ENCODE assay signal across 22 cellular contexts in the genomic region with DNA sequence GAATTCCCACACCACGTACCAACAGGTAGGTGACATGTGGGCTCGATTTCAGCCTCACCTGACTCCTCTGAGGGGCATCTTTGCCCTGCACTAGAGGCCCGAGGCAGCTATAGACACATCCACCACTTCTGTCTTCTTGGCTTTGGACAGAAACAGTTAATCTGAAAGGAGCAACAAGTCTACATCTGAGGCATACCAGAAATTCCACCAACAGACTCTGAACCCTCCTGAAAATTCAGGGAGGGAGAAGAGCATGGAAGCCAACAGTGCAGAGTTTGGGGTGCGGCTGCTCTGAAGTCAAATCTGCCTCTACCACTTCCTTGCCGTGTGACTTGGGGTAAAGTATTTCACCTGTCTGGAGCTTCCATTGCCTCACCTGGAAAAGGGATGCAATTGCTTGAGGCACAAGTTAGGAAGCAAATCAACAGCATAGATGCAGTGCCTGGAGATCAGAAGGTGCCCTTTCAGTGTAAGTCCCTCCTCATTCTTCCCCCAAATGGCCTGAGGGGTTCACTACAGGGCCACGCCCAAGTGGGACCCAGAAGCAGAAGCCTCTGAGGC.
"Had no signal": no experiment of that assay in that cellular context is flagged by ENCODE, and none has a peak within 500 bp of the region (broad histone marks: within the 10 kb centered on the region; RNA-seq: fewer than 3 reads in every experiment).

No MANE protein-coding gene starts in this region.

- H3K4me3 Mint-ChIP-seq: activated CD4-positive, alpha-beta T cell treated with anti-CD3 and anti-CD28 coated beads, Interleukin-2, amount 10 ng/mL, durations not matched to agents 24 days and 14 days; activated naive CD4-positive, alpha-beta T cell treated with anti-CD3 and anti-CD28 coated beads for 36 hours; activated naive CD8-positive, alpha-beta T cell; activated T-helper 17 cell treated with anti-CD3 and anti-CD28 coated beads, Interleukin-2, amount 50 U/mL, for 72 hours; central memory CD8-positive, alpha-beta T cell; T-helper 1 cell treated with Interleukin-12 subunit alpha and Interleukin-12 subunit beta and Interleukin-4 antibody, amounts not matched to agents 30 μg/mL and 1 μg/mL, for 36 hours; WTC11 had no signal

- ATAC-seq: activated T-helper 17 cell treated with anti-CD3 and anti-CD28 coated beads, Interleukin-2, amount 50 U/mL, for 72 hours had no signal

- DNase-seq: activated CD4-positive, alpha-beta T cell treated with anti-CD3 and anti-CD28 coated beads, Interleukin-2, amount 10 ng/mL, durations not matched to agents 24 days and 14 days; activated CD4-positive, alpha-beta T cell treated with anti-CD3 and anti-CD28 coated beads, Interleukin-2, amount 50 U/mL, for 48 hours; activated CD4-positive, CD25-positive, alpha-beta regulatory T cell treated with anti-CD3 and anti-CD28 coated beads, Interleukin-2, amount 50 U/mL, for 72 hours; activated gamma-delta T cell; activated naive CD4-positive, alpha-beta T cell treated with anti-CD3 and anti-CD28 coated beads for 36 hours; activated T-cell treated with anti-CD3 and anti-CD28 coated beads for 4 hours; activated T-cell treated with anti-CD3 and anti-CD28 coated beads, Interleukin-2, amount 50 U/mL, for 48 hours; amygdala; Kasumi-1; KBM-7; NCI-H187 treated with DMSO at 0.1 percent for 48 hours; NCI-H2081 treated with DMSO at 0.1 percent for 48 hours; NCI-H510A; NCI-H526 treated with DMSO at 0.1 percent for 48 hours; NCI-H82; OCI-M1; SHP77 treated with DMSO at 0.1 percent for 48 hours had no signal

- H3K9me3 Mint-ChIP-seq: activated T-helper 17 cell treated with anti-CD3 and anti-CD28 coated beads, Interleukin-2, amount 50 U/mL, for 72 hours had no signal

- H3K27me3 Mint-ChIP-seq: activated CD4-positive, alpha-beta T cell treated with anti-CD3 and anti-CD28 coated beads, Interleukin-2, amount 10 ng/mL, durations not matched to agents 24 days and 14 days; activated naive CD8-positive, alpha-beta T cell; activated T-helper 17 cell treated with anti-CD3 and anti-CD28 coated beads, Interleukin-2, amount 50 U/mL, for 72 hours; central memory CD8-positive, alpha-beta T cell had no signal

- H3K27ac Mint-ChIP-seq: activated CD4-positive, alpha-beta T cell treated with anti-CD3 and anti-CD28 coated beads, Interleukin-2, amount 10 ng/mL, durations not matched to agents 24 days and 14 days; activated naive CD4-positive, alpha-beta T cell treated with anti-CD3 and anti-CD28 coated beads for 36 hours; activated naive CD8-positive, alpha-beta T cell; activated T-helper 17 cell treated with anti-CD3 and anti-CD28 coated beads, Interleukin-2, amount 50 U/mL, for 72 hours; T-helper 1 cell treated with Interleukin-12 subunit alpha and Interleukin-12 subunit beta and Interleukin-4 antibody, amounts not matched to agents 30 μg/mL and 1 μg/mL, for 36 hours; WTC11 had no signal

- H3K4me1 Mint-ChIP-seq: central memory CD8-positive, alpha-beta T cell had no signal
